ENCODE assay signal across 11 cellular contexts in genomic region chr7:128437426-128438332, GRCh38. TPM values are rescaled to one million over a fixed set of nuclear protein-coding genes. Genes with fewer than 3 reads are reported as not detected.
DNase-seq lines count a peak whose midpoint lies in the region; ATAC-seq and TF ChIP-seq lines count a peak whose summit lies in the region.
"Had no signal": no experiment of that assay in that cellular context is flagged by ENCODE, and none has a peak within 500 bp of the region (broad histone marks: within the 10 kb centered on the region; RNA-seq: fewer than 3 reads in every experiment).

No MANE protein-coding gene starts in this region.

- in situ Hi-C loops in ACHN (cut with HindIII; ENCODE audit: low pct_ligation_motif_present, low pct_unique_long_range_greater_than_20kb, low sequenced_read_pairs): no loop called here

- H3K36me3 ChIP-seq in DOHH2 (ENCODE audit: control insufficient read depth, low read length): 0 out of 2 replicates have a peak, but pooled peaks cover 3% of the 10 kb centered on the region

- peak overlapping the region; percentile 56 for H3K27ac ChIP-seq in DOHH2 (ENCODE audit: low read depth, low read length)

- H3F3A ChIP-seq in DOHH2 (ENCODE audit: control insufficient read depth, insufficient read depth): peaks cover 8% of the 10 kb centered on the region

- H3K4me1 Mint-ChIP-seq in T-helper 17 cell: no peaks in the 10 kb centered on the region
- no peaks in the 10 kb centered on the region for H3K4me1 Mint-ChIP-seq in osteocyte (ENCODE audit: unreplicated experiment)

- no peaks in the 10 kb centered on the region for H3K9me3 Mint-ChIP-seq in osteocyte (ENCODE audit: unreplicated experiment)

- H4K20me1 ChIP-seq in DOHH2 (ENCODE audit: control insufficient read depth, insufficient read depth, low read depth, low read length): no peaks in the 10 kb centered on the region

- ATAC-seq in GM21390 (IDR thresholded peaks at IDR 0.05; ENCODE audit: unreplicated experiment) (peak; percentile 79), HG03432 (IDR thresholded peaks at IDR 0.05; ENCODE audit: unreplicated experiment) (peak; percentile 72), T-helper 17 cell (peak; percentile 59)

- H3K27me3 ChIP-seq in DOHH2 (ENCODE audit: control insufficient read depth, low read length): no peaks in the 10 kb centered on the region

- no peak for DNase-seq in T-helper 17 cell
- no peak for DNase-seq in NCI-H526 (lab: John Stamatoyannopoulos, UW)
- no peak for DNase-seq in nucleus accumbens (lab: John Stamatoyannopoulos, UW)
- DNase-seq in ACHN: no peak
- no peak for DNase-seq in osteocyte (ENCODE audit: extremely low spot score, unreplicated experiment)
- DNase-seq: NCI-H446; stimulated activated CD4-positive, alpha-beta T cell treated with anti-CD3 and anti-CD28 coated beads, Interleukin-2, amount 100 ng/mL, for 24 hours; SW 1271 had no signal

- H3K4me3 Mint-ChIP-seq in T-helper 17 cell (no peak overlapping the region), osteocyte (ENCODE audit: unreplicated experiment) (no peak overlapping the region)

- H3K27ac Mint-ChIP-seq in T-helper 17 cell: no peak overlapping the region
- H3K27ac Mint-ChIP-seq in osteocyte (ENCODE audit: unreplicated experiment): no peak overlapping the region

- H3K27me3 Mint-ChIP-seq in T-helper 17 cell: no peaks in the 10 kb centered on the region
- peaks cover 29% of the 10 kb centered on the region for H3K27me3 Mint-ChIP-seq in osteocyte (ENCODE audit: unreplicated experiment)

- H3K79me2 ChIP-seq in DOHH2 (ENCODE audit: control insufficient read depth, low read length): no peaks in the 10 kb centered on the region

- TF ChIP-seq CTCF in DOHH2 (IDR thresholded peaks at IDR 0.05; ENCODE audit: low read depth, low read length, poor library complexity, severe bottlenecking) (no peak), osteocyte (IDR thresholded peaks at IDR 0.05) (no peak)

- H3K36me3 Mint-ChIP-seq in T-helper 17 cell (ENCODE audit: low read depth): no peaks in the 10 kb centered on the region
- H3K36me3 Mint-ChIP-seq in osteocyte (ENCODE audit: unreplicated experiment): no peaks in the 10 kb centered on the region

- peak overlapping the region; percentile 51 for H3K4me3 ChIP-seq in DOHH2 (ENCODE audit: low read length)

- H3K4me2 ChIP-seq in DOHH2 (ENCODE audit: low read length): peak overlapping the region; percentile 55

- H3K9me3 ChIP-seq in DOHH2 (ENCODE audit: control insufficient read depth, insufficient read depth, low read length) (0 out of 2 replicates have a peak, but pooled peaks cover 3% of the 10 kb centered on the region), T-helper 17 cell (ENCODE audit: control insufficient read depth, low read length, poor library complexity, severe bottlenecking) (no peaks in the 10 kb centered on the region)

- H3K4me1 ChIP-seq in DOHH2 (ENCODE audit: control insufficient read depth, low read length): peaks cover 24% of the 10 kb centered on the region

- no peaks in the 10 kb centered on the region for H3K9me2 ChIP-seq in DOHH2 (replicated peaks; ENCODE audit: control insufficient read depth, low read length)

RNA-seq across cellular contexts. Expression of gene HILPDA, which starts 18.0 kb away (rescaled TPM):
- total RNA-seq in T-helper 17 cell (1 to 10 TPM in 1 of 2 donors, under 1 TPM in 1; 0.96 to 1.1 TPM), osteocyte (7.4 and 8.8 TPM in 2 replicates)

RNA-seq across cellular contexts. Expression of gene IMPDH1, which starts 27.9 kb away (rescaled TPM):
- total RNA-seq in T-helper 17 cell (10 to 100 TPM; 52.5 to 55.9 TPM), osteocyte (33.5 and 36.2 TPM in 2 replicates)

RNA-seq across cellular contexts. Expression of gene METTL2B, which starts 38.9 kb away (rescaled TPM):
- total RNA-seq in T-helper 17 cell (10 to 100 TPM; 15.8 to 19.9 TPM), osteocyte (31.4 and 33.2 TPM in 2 replicates)
